ENCODE assay signal across 24 cellular contexts in the genomic region with DNA sequence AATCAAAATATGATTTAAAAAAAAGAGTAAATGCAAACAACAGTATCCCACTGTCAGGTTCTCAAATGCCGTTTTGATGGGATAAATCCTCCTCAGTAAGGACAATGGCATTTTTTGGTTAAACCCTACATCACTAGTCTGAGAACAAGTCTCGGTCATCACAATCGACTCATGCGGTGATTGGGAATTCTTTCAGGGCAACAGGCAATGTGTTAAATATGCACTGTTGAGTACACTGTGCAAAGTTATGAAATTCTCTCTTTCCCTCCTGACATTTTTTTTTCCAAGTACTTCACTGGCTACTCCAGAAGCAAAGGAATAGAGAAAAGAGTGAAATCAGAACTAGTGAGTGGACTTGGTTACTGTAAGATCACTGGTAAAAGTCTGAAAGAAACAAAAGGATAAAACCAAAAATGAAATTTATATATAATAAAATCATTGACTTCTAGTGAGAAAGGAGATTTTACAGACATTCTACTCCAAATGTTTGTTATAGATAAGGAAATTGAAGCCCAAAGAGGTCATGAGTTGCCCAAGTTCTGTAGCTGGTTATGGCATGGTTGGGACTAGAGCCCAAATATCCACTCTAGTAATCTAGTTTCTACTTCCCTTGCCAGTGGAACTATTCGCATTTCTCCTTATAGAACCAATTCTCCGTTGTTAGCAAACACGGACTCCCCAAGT.
A peak's percentile ranks its signal among the peaks of the same experiment; 100 is the strongest.
DNase-seq lines count a peak whose midpoint lies in the region; ATAC-seq and TF ChIP-seq lines count a peak whose summit lies in the region.
"Had no signal": no experiment of that assay in that cellular context is flagged by ENCODE, and none has a peak within 500 bp of the region (broad histone marks: within the 10 kb centered on the region; RNA-seq: fewer than 3 reads in every experiment).

No MANE protein-coding gene starts in this region.

- H3K9me3 ChIP-seq in adipocyte (ENCODE audit: control insufficient read depth, low read length) (no peaks in the 10 kb centered on the region), ascending aorta (no peaks in the 10 kb centered on the region)
- H3K9me3 ChIP-seq: A549, BLaER1, HAP-1 had no signal

- peaks cover 3% of the 10 kb centered on the region for H3K9me3 Mint-ChIP-seq in natural killer cell treated with Interleukin-12 subunit alpha and Interleukin-12 subunit beta and Interleukin-15 and Interleukin-18, amount 100 ng/mL, for 72 hours
- H3K9me3 Mint-ChIP-seq: activated B cell treated with CpG ODN at 0.5 μM for 24 hours; activated naive CD8-positive, alpha-beta T cell treated with anti-CD3 and anti-CD28 coated beads, Interleukin-2, amount 50 U/mL, for 24 hours; dendritic cell treated with granulocyte-macrophage colony-stimulating factor and Interleukin-4, amounts not matched to agents 40 ng/mL and 50 ng/mL, for 4 days; memory B cell had no signal

- H3K27me3 ChIP-seq in adipocyte (replicated peaks; ENCODE audit: control insufficient read depth, insufficient read depth, low read length) = no peaks in the 10 kb centered on the region
- H3K27me3 ChIP-seq in ascending aorta = no peaks in the 10 kb centered on the region
- H3K27me3 ChIP-seq: BLaER1, cardiac muscle cell had no signal

- H3K27me3 Mint-ChIP-seq in natural killer cell treated with Interleukin-12 subunit alpha and Interleukin-12 subunit beta and Interleukin-15 and Interleukin-18, amount 100 ng/mL, for 72 hours = no peaks in the 10 kb centered on the region
- H3K27me3 Mint-ChIP-seq: activated B cell treated with CpG ODN at 0.5 μM for 24 hours; activated naive CD8-positive, alpha-beta T cell treated with anti-CD3 and anti-CD28 coated beads, Interleukin-2, amount 50 U/mL, for 24 hours; dendritic cell treated with granulocyte-macrophage colony-stimulating factor and Interleukin-4, amounts not matched to agents 40 ng/mL and 50 ng/mL, for 4 days had no signal

- peaks cover 53 to 63% of the 10 kb centered on the region in 2 donors for H3K4me1 Mint-ChIP-seq in natural killer cell treated with Interleukin-12 subunit alpha and Interleukin-12 subunit beta and Interleukin-15 and Interleukin-18, amount 100 ng/mL, for 72 hours (ENCODE audit: low read depth in 2 of 2)
- H3K4me1 Mint-ChIP-seq: activated B cell treated with CpG ODN at 0.5 μM for 24 hours, memory B cell had no signal

- peak overlapping the region; percentile 42 to 89 for H3K27ac Mint-ChIP-seq in natural killer cell treated with Interleukin-12 subunit alpha and Interleukin-12 subunit beta and Interleukin-15 and Interleukin-18, amount 100 ng/mL, for 72 hours
- H3K27ac Mint-ChIP-seq: activated B cell treated with CpG ODN at 0.5 μM for 24 hours; dendritic cell treated with granulocyte-macrophage colony-stimulating factor and Interleukin-4, amounts not matched to agents 40 ng/mL and 50 ng/mL, for 4 days; memory B cell had no signal

- peaks cover 13% of the 10 kb centered on the region for H3K36me3 Mint-ChIP-seq in natural killer cell treated with Interleukin-12 subunit alpha and Interleukin-12 subunit beta and Interleukin-15 and Interleukin-18, amount 100 ng/mL, for 72 hours
- H3K36me3 Mint-ChIP-seq: memory B cell had no signal

- no peak for TF ChIP-seq CTCF in ascending aorta (IDR thresholded peaks at IDR 0.05)

- peak overlapping the region; percentile 35 for H3K4me3 Mint-ChIP-seq in natural killer cell treated with Interleukin-12 subunit alpha and Interleukin-12 subunit beta and Interleukin-15 and Interleukin-18, amount 100 ng/mL, for 72 hours
- H3K4me3 Mint-ChIP-seq: activated B cell treated with CpG ODN at 0.5 μM for 24 hours; activated naive CD8-positive, alpha-beta T cell treated with anti-CD3 and anti-CD28 coated beads, Interleukin-2, amount 50 U/mL, for 24 hours; dendritic cell treated with granulocyte-macrophage colony-stimulating factor and Interleukin-4, amounts not matched to agents 40 ng/mL and 50 ng/mL, for 4 days; memory B cell had no signal

- in situ Hi-C loops in G401 (cut with HindIII; ENCODE audit: low sequenced_read_pairs) = no loop called here

- peaks cover 63% of the 10 kb centered on the region for H3K4me1 ChIP-seq in adipocyte (ENCODE audit: control insufficient read depth, insufficient read depth, low read length)
- H3K4me1 ChIP-seq in ascending aorta = peaks cover 0 to 12% of the 10 kb centered on the region in 2 donors
- H3K4me1 ChIP-seq: A549 had no signal

- peak; percentile 79 for DNase-seq in EH (ENCODE audit: low read depth)
- peak; percentile 78 for DNase-seq in adipocyte (ENCODE audit: low read depth)
- DNase-seq in fibroblast of peridontal ligament (ENCODE audit: extremely low read depth) = peak; percentile 91
- no peak for DNase-seq in natural killer cell treated with Interleukin-12 subunit alpha and Interleukin-12 subunit beta and Interleukin-15 and Interleukin-18, amount 100 ng/mL, for 72 hours (ENCODE audit: low spot score)
- DNase-seq in G401 (ENCODE audit: low spot score) = no peak
- DNase-seq in ascending aorta (ENCODE audit: low spot score in 2 of 2) = no peak
- no peak for DNase-seq in stimulated activated CD4-positive, alpha-beta T cell treated with anti-CD3 and anti-CD28 coated beads, Interleukin-4, amount 100 ng/mL, for 1 hour
- no peak for DNase-seq in NCI-H1694 treated with DMSO at 0.1 percent for 48 hours (lab: John Stamatoyannopoulos, UW)
- DNase-seq: activated B cell treated with CpG ODN at 0.5 μM for 24 hours; activated CD4-positive, alpha-beta T cell treated with anti-CD3 and anti-CD28 coated beads, Interleukin-2, amount 50 U/mL, for 4 hours; activated effector memory CD4-positive, alpha-beta T cell treated with Interleukin-2 at 50 U/mL for 16 hours; activated naive CD8-positive, alpha-beta T cell treated with anti-CD3 and anti-CD28 coated beads, Interleukin-2, amount 50 U/mL, for 24 hours; NCI-H1436 treated with DMSO at 0.1 percent for 48 hours; NCI-H2171; NCI-H526 treated with DMSO at 0.1 percent for 48 hours; occipital lobe had no signal

- ATAC-seq in natural killer cell treated with Interleukin-12 subunit alpha and Interleukin-12 subunit beta and Interleukin-15 and Interleukin-18, amount 100 ng/mL, for 72 hours = no peak
- ATAC-seq: A549; activated naive CD8-positive, alpha-beta T cell treated with anti-CD3 and anti-CD28 coated beads, Interleukin-2, amount 50 U/mL, for 24 hours; K562; SK-N-SH treated with all-trans-retinoic acid at 6 μM for 48 hours had no signal

- H3K27ac ChIP-seq in ascending aorta = peak overlapping the region in 1 of 2 donors; percentile 12
- H3K27ac ChIP-seq: A549, BLaER1, cardiac muscle cell had no signal

- H3K4me3 ChIP-seq in adipocyte (ENCODE audit: low read length) (peak overlapping the region; percentile 24), ascending aorta (no peak overlapping the region)
- H3K4me3 ChIP-seq: A549, BLaER1, cardiac muscle cell, HAP-1, K562 had no signal

- H3K36me3 ChIP-seq in adipocyte (ENCODE audit: control insufficient read depth, insufficient read depth, low read length, severe bottlenecking) (peaks cover 37% of the 10 kb centered on the region), ascending aorta (no peaks in the 10 kb centered on the region)
- H3K36me3 ChIP-seq: BLaER1, cardiac muscle cell, HAP-1 had no signal

- intact Hi-C loops in ascending aorta (cut with DNase I) = no loop called here

- H3K9ac ChIP-seq in adipocyte (ENCODE audit: low read length) = no peak overlapping the region
- H3K9ac ChIP-seq: BLaER1 had no signal

Comparison
In these comparisons a context has a peak if more than half of its experiments do, and no peak if none do; other contexts are left out.
1. DNase-seq: peak in EH (single experiment), adipocyte (single experiment) and fibroblast of peridontal ligament (single experiment); none in natural killer cell treated with Interleukin-12 subunit alpha and Interleukin-12 subunit beta and Interleukin-15 and Interleukin-18, amount 100 ng/mL, for 72 hours (single experiment), G401 (single experiment), ascending aorta (0 of 2), stimulated activated CD4-positive, alpha-beta T cell treated with anti-CD3 and anti-CD28 coated beads, Interleukin-4, amount 100 ng/mL, for 1 hour (single experiment) and NCI-H1694 treated with DMSO at 0.1 percent for 48 hours (single experiment).